Comparison of ENCODE assay signal across 25 cellular contexts in the genomic region with DNA sequence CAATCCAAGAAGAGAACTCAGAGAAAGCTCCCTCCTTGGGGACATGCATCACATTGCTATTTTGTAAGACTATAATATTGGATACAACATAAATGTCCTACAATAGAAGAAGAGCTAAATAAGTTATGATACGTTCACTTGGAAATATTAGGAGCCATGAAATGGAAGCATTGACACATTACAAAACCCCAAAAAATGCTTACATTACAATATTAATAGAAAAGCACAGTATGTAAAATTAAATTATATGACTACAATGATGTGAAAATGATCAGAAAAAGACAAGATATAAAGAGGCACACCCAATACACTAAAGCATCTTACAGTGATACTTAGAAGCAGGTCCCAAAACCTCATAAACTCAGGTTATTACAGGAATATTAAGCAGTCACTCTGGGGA.
"Had no signal": no experiment of that assay in that cellular context is flagged by ENCODE, and none has a peak within 500 bp of the region (broad histone marks: within the 10 kb centered on the region; RNA-seq: fewer than 3 reads in every experiment).

No MANE protein-coding gene starts in this region.

- H3K4me3 Mint-ChIP-seq: dendritic cell treated with granulocyte-macrophage colony-stimulating factor and Interleukin-4, amounts not matched to agents 40 ng/mL and 50 ng/mL, for 4 days; effector memory CD8-positive, alpha-beta T cell; mesothelial cell of epicardium; naive B cell; naive thymus-derived CD8-positive, alpha-beta T cell had no signal

- H3K9me3 Mint-ChIP-seq: dendritic cell treated with granulocyte-macrophage colony-stimulating factor and Interleukin-4, amounts not matched to agents 40 ng/mL and 50 ng/mL, for 4 days had no signal

- H3K4me3 ChIP-seq: colonic mucosa, esophagus muscularis mucosa, gastroesophageal sphincter, heart right ventricle, left lung, lower lobe of right lung, mucosa of descending colon had no signal

- H3K27me3 Mint-ChIP-seq: dendritic cell treated with granulocyte-macrophage colony-stimulating factor and Interleukin-4, amounts not matched to agents 40 ng/mL and 50 ng/mL, for 4 days; effector memory CD8-positive, alpha-beta T cell; naive B cell; naive thymus-derived CD8-positive, alpha-beta T cell had no signal

- H3K27ac ChIP-seq: colonic mucosa, esophagus muscularis mucosa, foreskin keratinocyte, gastroesophageal sphincter, heart right ventricle, left lung, lower lobe of right lung had no signal

- H3K4me1 Mint-ChIP-seq: mesothelial cell of epicardium; naive B cell; naive thymus-derived CD8-positive, alpha-beta T cell had no signal

- H3K36me3 Mint-ChIP-seq: mesothelial cell of epicardium, naive B cell had no signal

- H3K27me3 ChIP-seq: colonic mucosa, esophagus muscularis mucosa, foreskin keratinocyte, gastroesophageal sphincter, heart right ventricle, left lung had no signal

- FAIRE-seq: endothelial cell of umbilical vein, frontal cortex, islet of Langerhans, keratinocyte had no signal

- H3K9me3 ChIP-seq: colonic mucosa, gastroesophageal sphincter, lower lobe of right lung, mucosa of descending colon had no signal

- DNase-seq: colonic mucosa; cortex of kidney; effector CD8-positive, alpha-beta T cell; effector memory CD8-positive, alpha-beta T cell; foreskin keratinocyte; glutamatergic neuron; head of caudate nucleus; heart right ventricle; hippocampal formation; left cardiac atrium; left lung; left ventricle myocardium superior; lower lobe of right lung; mesenchymal stem cell; mucosa of descending colon; naive B cell; naive thymus-derived CD8-positive, alpha-beta T cell had no signal

- H3K27ac Mint-ChIP-seq: dendritic cell treated with granulocyte-macrophage colony-stimulating factor and Interleukin-4, amounts not matched to agents 40 ng/mL and 50 ng/mL, for 4 days; effector memory CD8-positive, alpha-beta T cell; mesothelial cell of epicardium; naive B cell; naive thymus-derived CD8-positive, alpha-beta T cell had no signal

- H3K36me3 ChIP-seq: colonic mucosa, esophagus muscularis mucosa, gastroesophageal sphincter, heart right ventricle, left lung, lower lobe of right lung had no signal

- H3K4me1 ChIP-seq: colonic mucosa, esophagus muscularis mucosa, foreskin keratinocyte, gastroesophageal sphincter, heart right ventricle, left lung, lower lobe of right lung had no signal

- ATAC-seq: effector memory CD8-positive, alpha-beta T cell; foreskin keratinocyte; gastroesophageal sphincter; left lung; lower lobe of right lung; mucosa of descending colon; naive thymus-derived CD8-positive, alpha-beta T cell had no signal
